ENCODE assay signal across 9 cellular contexts in the genomic region with DNA sequence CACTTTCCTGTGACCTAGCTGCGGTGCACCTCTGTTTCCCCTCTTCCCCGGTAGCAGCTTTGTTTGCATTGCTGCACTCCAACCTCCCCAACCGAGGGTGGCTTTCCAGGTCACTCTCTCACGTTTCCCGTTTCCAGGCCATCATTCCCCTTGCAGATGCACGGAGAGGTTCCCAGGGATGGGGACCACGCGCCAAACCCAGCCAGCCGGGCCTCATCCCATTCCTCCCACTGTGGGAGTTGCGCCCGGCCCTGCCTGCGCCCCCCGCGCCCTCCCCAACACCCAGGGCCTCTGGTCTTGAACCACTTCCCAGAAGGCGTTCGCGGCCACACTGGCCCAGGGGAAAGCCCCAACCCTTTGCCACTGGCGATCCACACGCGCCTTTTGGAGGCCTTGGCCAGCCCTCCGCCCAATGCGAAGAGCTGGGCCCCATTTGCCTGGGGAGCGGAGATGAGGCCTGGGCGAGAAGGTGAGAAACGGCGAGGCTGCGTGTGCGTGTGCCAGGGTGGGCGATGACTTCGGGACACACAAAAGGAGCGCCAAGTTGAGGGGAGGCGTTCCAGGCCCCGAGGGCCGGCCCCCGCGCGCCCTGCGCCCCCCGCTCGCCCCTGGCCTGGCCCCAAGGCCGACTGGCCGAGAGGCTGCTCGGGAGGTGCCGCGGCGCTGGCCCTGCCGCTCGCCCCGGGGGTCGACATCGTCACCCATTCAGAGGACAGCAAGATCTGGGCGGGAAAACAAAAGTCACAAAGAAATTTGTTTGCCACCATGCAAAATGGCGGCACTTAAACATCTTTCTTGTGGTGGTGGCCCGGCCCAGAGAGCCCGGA. TPM values are rescaled to one million over a fixed set of nuclear protein-coding genes. Genes with fewer than 3 reads are reported as not detected.
DNase-seq lines count a peak whose midpoint lies in the region; ATAC-seq and TF ChIP-seq lines count a peak whose summit lies in the region.
"Had no signal": no experiment of that assay in that cellular context is flagged by ENCODE, and none has a peak within 500 bp of the region (broad histone marks: within the 10 kb centered on the region; RNA-seq: fewer than 3 reads in every experiment).

No MANE protein-coding gene starts in this region.

- peaks cover 22% of the 10 kb centered on the region for H3K36me3 Mint-ChIP-seq in neural progenitor cell

- ATAC-seq in HG03442 (IDR thresholded peaks at IDR 0.05; ENCODE audit: unreplicated experiment) = no peak
- ATAC-seq in HG02571 (IDR thresholded peaks at IDR 0.05; ENCODE audit: unreplicated experiment) = no peak

- H3K4me3 Mint-ChIP-seq in neural progenitor cell = peak overlapping the region; percentile 99

- H3K27ac ChIP-seq in cardiac muscle cell (peak overlapping the region; percentile 95), neural progenitor cell (peak overlapping the region; percentile 100), urinary bladder (ENCODE audit: low read depth) (no peak overlapping the region)

- peak overlapping the region; percentile 94 for H3K4me2 ChIP-seq in neural progenitor cell

- no peaks in the 10 kb centered on the region for H3K9me3 Mint-ChIP-seq in neural progenitor cell

- peaks cover 9% of the 10 kb centered on the region for H3K27me3 Mint-ChIP-seq in neural progenitor cell (ENCODE audit: insufficient read depth, low read depth)

- H3K4me1 Mint-ChIP-seq in neural progenitor cell = peaks cover 62% of the 10 kb centered on the region

- H3K9ac ChIP-seq in neural progenitor cell = peak overlapping the region; percentile 89

- WGBS in urinary bladder = 64% methylated on average over 55 of the region's 55 CpGs

- H3K27me3 ChIP-seq in cardiac muscle cell (no peaks in the 10 kb centered on the region), neural progenitor cell (no peaks in the 10 kb centered on the region)

- H3K9me3 ChIP-seq in cardiac muscle cell (ENCODE audit: low read depth) (no peaks in the 10 kb centered on the region), neural progenitor cell (ENCODE audit: low read depth) (no peaks in the 10 kb centered on the region)

- H4K20me1 ChIP-seq in neural progenitor cell (ENCODE audit: low read depth) = peaks cover 83% of the 10 kb centered on the region

- DNase-seq in astrocyte of the hippocampus (ENCODE audit: low read depth, low spot score) (peak; percentile 50), cardiac muscle cell (ENCODE audit: low read depth in 1 of 2, low spot score in 1 of 2) (peak in 1 of 2 donors; percentile 45), neural progenitor cell (ENCODE audit: low spot score) (peak; percentile 60), amniotic stem cell (lab: John Stamatoyannopoulos, UW) (no peak)
- DNase-seq: central memory CD4-positive, alpha-beta T cell; MV-4-11 had no signal

- TF ChIP-seq CTCF in cardiac muscle cell (IDR thresholded peaks at IDR 0.05; ENCODE audit: low read depth, low read length) (no peak), neural progenitor cell (IDR thresholded peaks at IDR 0.05) (no peak)

- H3K27ac Mint-ChIP-seq in neural progenitor cell = peak overlapping the region; percentile 99

- H3K4me1 ChIP-seq in cardiac muscle cell (ENCODE audit: low read depth) (peaks cover 80% of the 10 kb centered on the region), neural progenitor cell (peaks cover 44% of the 10 kb centered on the region), urinary bladder (ENCODE audit: insufficient read depth) (no peaks in the 10 kb centered on the region)

- peaks cover 89% of the 10 kb centered on the region for H3F3A ChIP-seq in neural progenitor cell (ENCODE audit: low read depth)

- peaks cover 100% of the 10 kb centered on the region for H3K79me2 ChIP-seq in neural progenitor cell (ENCODE audit: low read depth)

- no peak overlapping the region for H2AFZ ChIP-seq in neural progenitor cell (replicated peaks)

- peak overlapping the region; percentile 78 for H3K4me3 ChIP-seq in cardiac muscle cell
- H3K4me3 ChIP-seq in neural progenitor cell = peak overlapping the region; percentile 99
- H3K4me3 ChIP-seq in urinary bladder (ENCODE audit: low read depth, low read length) = peak overlapping the region; percentile 43

- H3K36me3 ChIP-seq in cardiac muscle cell (no peaks in the 10 kb centered on the region), neural progenitor cell (peaks cover 30% of the 10 kb centered on the region), urinary bladder (ENCODE audit: insufficient read depth) (no peaks in the 10 kb centered on the region)

RNA-seq across cellular contexts. Expression of gene SKIDA1, which starts 15.9 kb away (rescaled TPM):
- 42.4 and 62.4 TPM in 2 replicates for total RNA-seq in cardiac muscle cell
- polyA plus RNA-seq in cardiac muscle cell = 4.3 and 7.9 TPM in 2 replicates
- total RNA-seq in neural progenitor cell (ENCODE audit: low replicate concordance) = 123 and 127 TPM in 2 replicates
- total RNA-seq in urinary bladder = 5.0 TPM
- 0.61 TPM for polyA plus RNA-seq in urinary bladder

RNA-seq across cellular contexts. Expression of gene MLLT10, which starts 24.4 kb away (rescaled TPM):
- 26.0 and 40.6 TPM in 2 replicates for total RNA-seq in cardiac muscle cell
- 38.4 and 39.5 TPM in 2 replicates for polyA plus RNA-seq in cardiac muscle cell
- 55.7 and 61.3 TPM in 2 replicates for total RNA-seq in neural progenitor cell (ENCODE audit: low replicate concordance)
- total RNA-seq in urinary bladder = 109 TPM
- 36.6 TPM for polyA plus RNA-seq in urinary bladder

Comparison
In these comparisons a context has a peak if more than half of its experiments do, and no peak if none do; other contexts are left out.
1. H3K4me3 ChIP-seq: peak in every context shown above with its lines; median percentile 99 in neural progenitor cell; 78 in cardiac muscle cell; 43 in urinary bladder.